9 cellular contexts compared by ENCODE assay signal in the genomic region with DNA sequence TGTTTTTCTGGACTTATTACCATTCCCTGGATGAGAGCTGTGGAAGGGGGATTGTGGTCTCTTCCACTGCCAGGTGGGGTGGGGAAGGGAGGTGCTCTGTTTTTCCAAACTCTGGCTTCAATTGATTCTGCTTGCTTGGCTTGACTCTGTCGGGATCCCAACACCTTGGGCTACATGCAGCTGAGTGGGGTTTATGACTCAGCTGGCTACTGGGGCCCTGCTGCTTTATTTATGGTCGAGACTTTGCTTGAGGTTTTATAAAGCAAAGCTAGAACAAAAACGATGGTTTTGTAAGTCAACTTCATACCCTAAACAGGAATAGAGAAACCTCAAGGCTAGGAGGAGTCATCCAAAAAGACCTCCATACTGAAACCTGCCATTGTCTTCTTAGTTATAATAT.
DNase-seq lines count a peak whose midpoint lies in the region; FAIRE-seq and TF ChIP-seq lines count a peak whose summit lies in the region.
"Had no signal": no experiment of that assay in that cellular context is flagged by ENCODE, and none has a peak within 500 bp of the region (broad histone marks: within the 10 kb centered on the region; RNA-seq: fewer than 3 reads in every experiment).

No MANE protein-coding gene starts in this region.

- peak; percentile 92 for FAIRE-seq in H54 (lab: Jason Lieb, UNC)
- FAIRE-seq in RCC 7860 (lab: Jason Lieb, UNC): peak; percentile 70
- FAIRE-seq: G401.6 had no signal

- TF ChIP-seq POLR2A in H54 (IDR thresholded peaks at IDR 0.05; ENCODE audit: low read depth, low read length): no peak

- DNase-seq in GM03348 (ENCODE audit: low spot score): peak; percentile 41
- DNase-seq in H54 (ENCODE audit: insufficient read length, low spot score): peak; percentile 77
- DNase-seq in RCC 7860 (ENCODE audit: low spot score): peak; percentile 30
- DNase-seq in fibroblast of peridontal ligament (ENCODE audit: extremely low read depth): peak; percentile 47
- DNase-seq in dermis blood vessel endothelial cell: no peak
- no peak for DNase-seq in medulla oblongata (ENCODE audit: extremely low spot score)
- no peak for DNase-seq in OCI-M1 (lab: John Stamatoyannopoulos, UW)
- DNase-seq in NCI-H774 (lab: John Stamatoyannopoulos, UW): no peak

Comparison
In these comparisons a context has a peak if more than half of its experiments do, and no peak if none do; other contexts are left out.
1. DNase-seq: peak in GM03348 (single experiment), H54 (single experiment), RCC 7860 (single experiment) and fibroblast of peridontal ligament (single experiment); none in dermis blood vessel endothelial cell (single experiment), medulla oblongata (single experiment), OCI-M1 (single experiment) and NCI-H774 (single experiment).